Comparison of ENCODE assay signal across 18 cellular contexts in the genomic region with DNA sequence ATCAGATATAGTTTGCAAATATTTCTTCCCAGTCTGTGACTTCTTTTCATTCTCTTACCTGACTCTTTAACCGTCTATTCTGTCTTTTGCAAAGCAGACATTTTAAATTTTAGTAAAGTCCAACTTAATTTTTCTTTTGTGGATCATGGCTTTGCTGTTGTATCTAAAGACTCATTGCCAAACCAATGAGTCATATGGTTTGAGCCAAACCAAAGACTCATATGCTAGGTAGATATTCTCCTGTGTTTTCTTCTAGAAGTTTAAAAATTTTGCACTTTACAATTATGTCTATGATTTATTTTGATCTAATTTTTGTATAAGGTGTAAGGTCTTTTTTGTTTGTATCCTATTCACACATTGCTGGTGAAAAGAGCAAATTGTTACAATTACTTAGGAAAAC.
"Had no signal": no experiment of that assay in that cellular context is flagged by ENCODE, and none has a peak within 500 bp of the region (broad histone marks: within the 10 kb centered on the region; RNA-seq: fewer than 3 reads in every experiment).

No MANE protein-coding gene starts in this region.

- H3K27me3 ChIP-seq: body of pancreas, colonic mucosa, transverse colon, uterus had no signal

- H3K36me3 ChIP-seq: colonic mucosa, transverse colon, uterus had no signal

- H3K27ac ChIP-seq: body of pancreas, colonic mucosa, transverse colon, uterus had no signal

- DNase-seq: activated CD4-positive, alpha-beta T cell treated with anti-CD3 and anti-CD28 coated beads, Interleukin-2, amount 50 U/mL, for 1 hour; activated CD8-positive, alpha-beta memory T cell treated with anti-CD3 and anti-CD28 coated beads, Interleukin-2, amount 50 U/mL, for 4 hours; activated naive CD4-positive, alpha-beta T cell treated with anti-CD3 and anti-CD28 coated beads, Interleukin-2, amount 50 U/mL, for 16 hours; activated T-cell treated with anti-CD3 and anti-CD28 coated beads, Interleukin-2, amount 50 U/mL, for 4 hours; body of pancreas; central memory CD4-positive, alpha-beta T cell; colonic mucosa; endodermal cell; immature natural killer cell; mesenchymal stem cell; mucosa of descending colon; naive B cell; retina; stimulated activated CD4-positive, alpha-beta T cell treated with anti-CD3 and anti-CD28 coated beads, Interleukin-12 subunit alpha, Interleukin-12 subunit beta, amount 100 ng/mL, for 4 hours; stimulated activated CD4-positive, alpha-beta T cell treated with anti-CD3 and anti-CD28 coated beads, Interleukin-1b, Interleukin-23, amount 100 ng/mL, for 48 hours; stimulated activated naive CD8-positive, alpha-beta T cell treated with anti-CD3 and anti-CD28 coated beads, Interleukin-15, Interleukin-2, amounts not matched to agents 100 U/mL and 50 U/mL, for 24 hours; transverse colon; uterus had no signal

- H3K4me1 ChIP-seq: body of pancreas, colonic mucosa, uterus had no signal

- H3K4me3 ChIP-seq: body of pancreas, colonic mucosa, mucosa of descending colon, transverse colon, uterus had no signal

- H3K9me3 ChIP-seq: body of pancreas, colonic mucosa, transverse colon, uterus had no signal
